Comparison of ENCODE assay signal across 21 cellular contexts in the genomic region with DNA sequence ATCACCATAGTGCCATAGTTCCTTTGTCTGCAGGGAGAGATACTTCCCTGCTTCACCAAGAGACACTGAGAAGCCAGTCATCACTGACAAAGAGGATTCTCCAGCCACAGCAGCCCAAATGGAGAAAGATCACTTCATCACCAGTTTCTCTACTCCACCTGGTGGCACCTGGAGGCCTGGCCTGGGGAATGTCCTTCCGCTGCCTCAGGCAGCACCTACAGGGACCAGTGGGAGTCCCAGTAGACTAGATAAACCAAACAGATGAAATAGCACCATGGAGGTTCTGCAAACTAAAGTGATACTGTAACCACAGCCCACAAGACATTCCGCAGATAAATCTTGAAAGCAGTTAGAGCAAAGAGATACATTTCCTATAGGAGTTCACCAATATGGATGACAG.
"Had no signal": no experiment of that assay in that cellular context is flagged by ENCODE, and none has a peak within 500 bp of the region (broad histone marks: within the 10 kb centered on the region; RNA-seq: fewer than 3 reads in every experiment).

No MANE protein-coding gene starts in this region.

- H3K9me3 ChIP-seq: adrenal gland, testis, upper lobe of right lung had no signal

- H3K27me3 Mint-ChIP-seq: activated B cell treated with CpG ODN at 0.5 μM for 24 hours; activated naive CD4-positive, alpha-beta T cell treated with anti-CD3 and anti-CD28 coated beads, Interleukin-2, amount 50 U/mL, for 24 hours; effector memory CD8-positive, alpha-beta T cell; memory B cell had no signal

- H3K4me3 ChIP-seq: adrenal gland, heart left ventricle, left ventricle myocardium inferior, stomach, testis, upper lobe of right lung had no signal

- H3K4me3 Mint-ChIP-seq: activated B cell treated with CpG ODN at 0.5 μM for 24 hours; activated CD8-positive, alpha-beta T cell treated with anti-CD3 and anti-CD28 coated beads, Interleukin-2, amount 10 ng/mL, durations not matched to agents 7 days and 5 days; activated naive CD4-positive, alpha-beta T cell treated with anti-CD3 and anti-CD28 coated beads, Interleukin-2, amount 50 U/mL, for 24 hours; effector memory CD8-positive, alpha-beta T cell; memory B cell; natural killer cell had no signal

- ATAC-seq: activated CD8-positive, alpha-beta T cell treated with anti-CD3 and anti-CD28 coated beads, Interleukin-2, amount 10 ng/mL, durations not matched to agents 7 days and 5 days; effector memory CD8-positive, alpha-beta T cell; heart left ventricle; natural killer cell; upper lobe of right lung had no signal

- H3K36me3 ChIP-seq: adrenal gland, heart left ventricle, left ventricle myocardium inferior, stomach, upper lobe of right lung had no signal

- H3K4me1 ChIP-seq: adrenal gland, heart left ventricle, left ventricle myocardium inferior, stomach, testis, upper lobe of right lung had no signal

- DNase-seq: activated B cell treated with CpG ODN at 0.5 μM for 24 hours; activated CD4-positive, alpha-beta T cell treated with anti-CD3 and anti-CD28 coated beads for 48 hours; activated CD8-positive, alpha-beta memory T cell treated with anti-CD3 and anti-CD28 coated beads, Interleukin-2, amount 50 U/mL, for 4 hours; activated CD8-positive, alpha-beta T cell treated with anti-CD3 and anti-CD28 coated beads, Interleukin-2, amount 10 ng/mL, durations not matched to agents 7 days and 5 days; activated effector memory CD4-positive, alpha-beta T cell treated with anti-CD3 and anti-CD28 coated beads, Interleukin-2, amount 50 U/mL, for 16 hours; activated T-cell treated with anti-CD3 and anti-CD28 coated beads, Interleukin-2, amount 50 U/mL, for 48 hours; adrenal gland; dermis blood vessel endothelial cell; effector memory CD8-positive, alpha-beta T cell; heart left ventricle; kidney; left ventricle myocardium inferior; natural killer cell; retina; stimulated activated CD4-positive, alpha-beta T cell treated with anti-CD3 and anti-CD28 coated beads, Interleukin-12 subunit alpha, Interleukin-12 subunit beta, amount 100 ng/mL, for 4 hours; stimulated activated CD4-positive, alpha-beta T cell treated with anti-CD3 and anti-CD28 coated beads, Interleukin-2, amount 100 ng/mL, for 24 hours; stomach; testis; upper lobe of right lung had no signal

- H3K27me3 ChIP-seq: adrenal gland, heart left ventricle, stomach, testis, upper lobe of right lung had no signal

- H3K4me1 Mint-ChIP-seq: activated B cell treated with CpG ODN at 0.5 μM for 24 hours; activated naive CD4-positive, alpha-beta T cell treated with anti-CD3 and anti-CD28 coated beads, Interleukin-2, amount 50 U/mL, for 24 hours; memory B cell; natural killer cell had no signal

- H3K36me3 Mint-ChIP-seq: activated naive CD4-positive, alpha-beta T cell treated with anti-CD3 and anti-CD28 coated beads, Interleukin-2, amount 50 U/mL, for 24 hours; memory B cell had no signal

- H3K27ac ChIP-seq: adrenal gland, heart left ventricle, left ventricle myocardium inferior, stomach, testis, upper lobe of right lung had no signal

- H3K27ac Mint-ChIP-seq: activated B cell treated with CpG ODN at 0.5 μM for 24 hours; activated CD8-positive, alpha-beta T cell treated with anti-CD3 and anti-CD28 coated beads, Interleukin-2, amount 10 ng/mL, durations not matched to agents 7 days and 5 days; activated naive CD4-positive, alpha-beta T cell treated with anti-CD3 and anti-CD28 coated beads, Interleukin-2, amount 50 U/mL, for 24 hours; effector memory CD8-positive, alpha-beta T cell; memory B cell; natural killer cell had no signal
